10 cellular contexts compared by ENCODE assay signal in the genomic region with DNA sequence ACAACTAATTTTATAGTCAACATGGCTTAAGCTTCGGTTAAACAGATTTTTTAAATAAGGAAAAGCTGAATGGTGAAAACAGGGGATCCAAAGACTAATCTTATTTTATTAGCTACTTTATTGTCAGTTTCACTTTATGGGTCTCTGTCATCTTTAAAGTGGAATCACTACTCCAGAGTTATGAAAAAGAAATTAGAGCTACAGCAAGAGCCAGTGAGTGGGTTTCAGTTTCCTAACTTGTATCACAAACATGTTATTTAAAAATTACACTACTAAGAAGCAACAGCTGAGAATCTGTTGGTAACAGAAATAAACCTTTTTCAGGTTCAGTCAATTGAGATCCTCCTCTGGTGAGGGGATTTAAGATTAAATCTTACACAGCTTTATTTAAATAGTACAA. TPM values are rescaled to one million over a fixed set of nuclear protein-coding genes. Genes with fewer than 3 reads are reported as not detected.
DNase-seq lines count a peak whose midpoint lies in the region; ATAC-seq and FAIRE-seq lines count a peak whose summit lies in the region.
"Had no signal": no experiment of that assay in that cellular context is flagged by ENCODE, and none has a peak within 500 bp of the region (broad histone marks: within the 10 kb centered on the region; RNA-seq: fewer than 3 reads in every experiment).

No MANE protein-coding gene starts in this region.

- H3K27ac ChIP-seq in small intestine (ENCODE audit: low read depth in 1 of 2, low read length in 1 of 2): no peak overlapping the region

- WGBS in small intestine, 3 donors: 54 to 57% (median 56%) methylated on average over 1 of the region's 1 CpG

- H3K4me3 ChIP-seq in small intestine (ENCODE audit: low read depth in 1 of 2, low read length in 2 of 2): no peak overlapping the region

- no peak overlapping the region for H3K4me3 Mint-ChIP-seq in activated naive CD4-positive, alpha-beta T cell treated with anti-CD3 and anti-CD28 coated beads, Interleukin-2, amount 10 ng/mL, durations not matched to agents 7 days and 5 days
- peak overlapping the region in 2 of 3 donors; percentile 2 to 42 for H3K4me3 Mint-ChIP-seq in T-cell

- POLR2A ChIA-PET in T-cell (lab: Charles Lee): interaction anchor here (0.7 to 1.0 kb wide), 3 partner anchors 12 to 23 kb away, joined by 3 to 4 read pairs (median 3); no protein-coding TSS in a partner anchor

- peak overlapping the region; percentile 79 for H3K27ac Mint-ChIP-seq in activated naive CD4-positive, alpha-beta T cell treated with anti-CD3 and anti-CD28 coated beads, Interleukin-2, amount 10 ng/mL, durations not matched to agents 7 days and 5 days
- H3K27ac Mint-ChIP-seq in T-cell: peak overlapping the region; percentile 66 to 72

- FAIRE-seq in small intestine (lab: Jason Lieb, UNC): no peak

- no peaks in the 10 kb centered on the region for H3K9me3 ChIP-seq in small intestine (ENCODE audit: control insufficient read depth, low read depth)

- H3K4me1 ChIP-seq in small intestine (ENCODE audit: control insufficient read depth in 2 of 2, insufficient read depth in 1 of 2, low read depth in 1 of 2, low read length in 1 of 2): no peaks in the 10 kb centered on the region

- no peaks in the 10 kb centered on the region for H3K9me3 Mint-ChIP-seq in activated naive CD4-positive, alpha-beta T cell treated with anti-CD3 and anti-CD28 coated beads, Interleukin-2, amount 10 ng/mL, durations not matched to agents 7 days and 5 days
- H3K9me3 Mint-ChIP-seq in T-cell: no peaks in the 10 kb centered on the region

- peaks cover 59% of the 10 kb centered on the region for H3K36me3 Mint-ChIP-seq in activated naive CD4-positive, alpha-beta T cell treated with anti-CD3 and anti-CD28 coated beads, Interleukin-2, amount 10 ng/mL, durations not matched to agents 7 days and 5 days
- H3K36me3 Mint-ChIP-seq in T-cell: peaks cover 54% of the 10 kb centered on the region

- H3K27me3 ChIP-seq in small intestine (ENCODE audit: control insufficient read depth in 2 of 2, insufficient read depth in 2 of 2, low read length in 2 of 2): no peaks in the 10 kb centered on the region

- DNase-seq in activated naive CD4-positive, alpha-beta T cell treated with anti-CD3 and anti-CD28 coated beads, Interleukin-2, amount 10 ng/mL, durations not matched to agents 7 days and 5 days: no peak
- no peak for DNase-seq in activated naive CD4-positive, alpha-beta T cell treated with anti-CD3 and anti-CD28 coated beads, Interleukin-2, amount 50 U/mL, for 16 hours
- DNase-seq in T-cell (no peak), small intestine (no peak), activated gamma-delta T cell (lab: John Stamatoyannopoulos, UW) (no peak), cortex of kidney (lab: John Stamatoyannopoulos, UW) (no peak), AG08396 (ENCODE audit: low spot score) (no peak)
- DNase-seq: mammary epithelial cell, SHP77 treated with DMSO at 0.1 percent for 48 hours had no signal

- peaks cover 3 to 16% of the 10 kb centered on the region in 2 donors for H3K36me3 ChIP-seq in small intestine (ENCODE audit: control insufficient read depth in 2 of 2, insufficient read depth in 2 of 2, low read length in 2 of 2)

- CTCF ChIA-PET in activated naive CD4-positive, alpha-beta T cell treated with anti-CD3 and anti-CD28 coated beads, Interleukin-2, amount 10 ng/mL, durations not matched to agents 7 days and 5 days (lab: Charles Lee): interaction anchor here (0.6 to 1.9 kb wide), 2 partner anchors 17 to 152 kb away, joined by 3 to 6 read pairs; no protein-coding TSS in a partner anchor
- CTCF ChIA-PET in T-cell (lab: Charles Lee): interaction anchor here (0.5 to 1.9 kb wide), 5 partner anchors 7 to 399 kb away, joined by 3 to 14 read pairs (median 5); no protein-coding TSS in a partner anchor

- peak; percentile 90 for ATAC-seq in HG02852 (IDR thresholded peaks at IDR 0.05; ENCODE audit: unreplicated experiment)
- no peak for ATAC-seq in T-cell (replicated peaks in 1 of 4)

- no peaks in the 10 kb centered on the region for H3K27me3 Mint-ChIP-seq in activated naive CD4-positive, alpha-beta T cell treated with anti-CD3 and anti-CD28 coated beads, Interleukin-2, amount 10 ng/mL, durations not matched to agents 7 days and 5 days
- no peaks in the 10 kb centered on the region for H3K27me3 Mint-ChIP-seq in T-cell

- peaks cover 50% of the 10 kb centered on the region for H3K4me1 Mint-ChIP-seq in activated naive CD4-positive, alpha-beta T cell treated with anti-CD3 and anti-CD28 coated beads, Interleukin-2, amount 10 ng/mL, durations not matched to agents 7 days and 5 days
- peaks cover 67 to 69% (median 68%) of the 10 kb centered on the region in 3 donors for H3K4me1 Mint-ChIP-seq in T-cell

RNA-seq across cellular contexts. Expression of a gene that starts 10.0 kb away (rescaled TPM):
- total RNA-seq in T-cell: 100 to 1,000 TPM; 132 to 173 (median 150) TPM
- polyA plus RNA-seq in small intestine: 1 to 10 TPM; 2.5 to 5.5 (median 3.0) TPM

RNA-seq across cellular contexts. Expression of a gene that starts 50.7 kb away (rescaled TPM):
- total RNA-seq in T-cell: 10 to 100 TPM; 17.1 to 26.3 (median 23.9) TPM
- polyA plus RNA-seq in small intestine: 10 to 100 TPM; 13.2 to 15.6 (median 13.9) TPM
